Comparison of ENCODE assay signal across 8 cellular contexts in the genomic region with DNA sequence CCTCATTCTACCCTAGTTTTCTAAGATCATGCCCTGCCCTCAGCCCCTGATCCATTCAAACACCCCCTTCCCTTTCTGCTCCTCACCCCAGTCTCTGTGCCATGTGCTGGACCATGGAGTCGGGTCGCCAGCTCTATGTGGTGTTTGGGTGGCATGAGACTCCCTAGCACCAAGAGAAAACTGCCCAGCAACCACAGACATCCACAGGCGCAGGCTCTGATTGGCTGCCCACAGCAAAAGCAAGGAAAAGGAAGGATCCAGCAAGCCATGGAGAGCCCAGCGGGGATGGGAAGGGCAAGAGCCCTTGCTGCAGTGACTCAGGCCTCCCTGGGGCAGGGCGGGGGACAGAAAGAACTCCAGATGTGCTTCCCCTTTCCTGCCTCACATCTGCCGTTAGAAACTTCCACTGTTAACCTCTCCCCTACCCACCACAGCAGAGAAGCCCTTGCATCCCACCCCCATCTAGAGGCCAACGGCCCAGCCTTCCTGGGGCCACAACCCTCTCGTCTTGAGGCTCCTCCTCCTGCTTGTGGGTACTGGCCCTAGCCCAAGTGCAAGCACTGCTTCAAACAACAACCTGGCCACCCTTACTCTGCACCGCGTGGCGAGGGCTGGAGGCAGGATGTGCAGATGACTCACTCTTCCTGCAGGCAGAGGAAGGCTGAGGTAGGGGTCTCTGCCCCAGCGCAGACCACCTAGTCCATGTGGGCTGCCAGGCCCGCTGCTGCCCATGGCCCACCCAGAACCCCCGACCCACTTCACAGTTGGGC. TPM values are rescaled to one million over a fixed set of nuclear protein-coding genes. Genes with fewer than 3 reads are reported as not detected.
DNase-seq lines count a peak whose midpoint lies in the region; ATAC-seq and TF ChIP-seq lines count a peak whose summit lies in the region.

No MANE protein-coding gene starts in this region.

- no peaks in the 10 kb centered on the region for H3K9me3 ChIP-seq in duodenal mucosa (ENCODE audit: control insufficient read depth in 1 of 2, low read length in 2 of 2)
- H3K9me3 ChIP-seq in lung (ENCODE audit: control insufficient read depth in 2 of 2, insufficient read depth in 1 of 2, low read length in 1 of 2) = no peaks in the 10 kb centered on the region

- peaks cover 71 to 88% of the 10 kb centered on the region in 2 donors for H3K4me1 ChIP-seq in duodenal mucosa (ENCODE audit: control insufficient read depth in 1 of 2, insufficient read depth in 2 of 2, low read length in 2 of 2)
- H3K4me1 ChIP-seq in lung (ENCODE audit: control insufficient read depth in 2 of 2, insufficient read depth in 2 of 2, low read length in 2 of 2) = peaks cover 26 to 36% of the 10 kb centered on the region in 2 donors

- H3K4me3 ChIP-seq in duodenal mucosa (ENCODE audit: low read depth in 1 of 2, low read length in 2 of 2) = peak overlapping the region; percentile 27 to 48
- no peak overlapping the region for H3K4me3 ChIP-seq in lung

- TF ChIP-seq CTCF in lung (IDR thresholded peaks at IDR 0.05; ENCODE audit: control extremely low read depth, extremely low read depth) = no peak

- WGBS in lung, 2 donors = 4% methylated on average over 14 of the region's 14 CpGs

- DNase-seq in GDM1 (lab: John Stamatoyannopoulos, UW) (peak; percentile 94), NCI-H460 (ENCODE audit: extremely low read depth, low read depth) (peak; percentile 94), lung (ENCODE audit: low spot score) (peak; percentile 94)
- peak; percentile 84 to 88 for DNase-seq in activated CD4-positive, alpha-beta T cell treated with anti-CD3 and anti-CD28 coated beads, Interleukin-2, amount 50 U/mL, for 48 hours
- DNase-seq in stimulated activated CD8-positive, alpha-beta memory T cell treated with anti-CD3 and anti-CD28 coated beads, Interleukin-4, amount 100 ng/mL, for 24 hours (ENCODE audit: low read depth) = peak; percentile 73

- H3K27me3 ChIP-seq in duodenal mucosa (ENCODE audit: control insufficient read depth in 1 of 2, insufficient read depth in 2 of 2, low read length in 2 of 2) = no peaks in the 10 kb centered on the region
- no peaks in the 10 kb centered on the region for H3K27me3 ChIP-seq in lung (ENCODE audit: control insufficient read depth, insufficient read depth)

- H3K36me3 ChIP-seq in duodenal mucosa (ENCODE audit: control insufficient read depth in 1 of 2, insufficient read depth in 2 of 2, low read length in 2 of 2) (peaks cover 12 to 19% of the 10 kb centered on the region in 2 donors), lung (ENCODE audit: control insufficient read depth in 2 of 2, insufficient read depth in 2 of 2, low read length in 2 of 2) (peaks cover 10 to 12% of the 10 kb centered on the region in 2 donors)

- H3K27ac ChIP-seq in duodenal mucosa (ENCODE audit: low read depth, low read length) (peak overlapping the region; percentile 76), lung (ENCODE audit: low read depth in 1 of 2, low read length in 1 of 2) (peak overlapping the region; percentile 62 to 99)

- H3K9ac ChIP-seq in duodenal mucosa (ENCODE audit: low read depth in 1 of 2, low read length in 2 of 2) = peak overlapping the region; percentile 44 to 49

- ATAC-seq in HG02623 (IDR thresholded peaks at IDR 0.05; ENCODE audit: unreplicated experiment) = peak; percentile 30
- peak; percentile 63 for ATAC-seq in lung (ENCODE audit: insufficient read depth, low FRiP score)
- no peak for ATAC-seq in GM19328 (IDR thresholded peaks at IDR 0.05; ENCODE audit: unreplicated experiment)

RNA-seq across cellular contexts. Expression of a gene that starts 9.7 kb away (rescaled TPM):
- 80.2 and 86.0 TPM in 2 replicates for total RNA-seq in NCI-H460 (2014; rRNA removed; shearing (Covaris generic))
- polyA plus RNA-seq in NCI-H460 (2014; cell fraction: nucleus; rRNA removed) = 15.6 and 35.6 TPM in 2 replicates
- 100 to 1,000 TPM; 396 to 707 TPM for total RNA-seq in lung
- polyA plus RNA-seq in lung = 10 to 100 TPM; 66.5 to 79.9 TPM

RNA-seq across cellular contexts. Expression of a gene that starts 17.4 kb away (rescaled TPM):
- 2,030 and 2,160 TPM in 2 replicates for total RNA-seq in NCI-H460 (2014; rRNA removed; shearing (Covaris generic))
- polyA plus RNA-seq in NCI-H460 (2014; cell fraction: nucleus; rRNA removed) = 1,275 and 1,296 TPM in 2 replicates
- total RNA-seq in lung = 1,000 to 10,000 TPM in 1 of 2 donors, 100 to 1,000 TPM in 1; 941 to 1,160 TPM
- 1,000 to 10,000 TPM; 1,043 to 1,130 TPM for polyA plus RNA-seq in lung

RNA-seq across cellular contexts. Expression of a gene that starts 35.0 kb away (rescaled TPM):
- total RNA-seq in NCI-H460 (2014; rRNA removed; shearing (Covaris generic)) = 6.3 and 6.4 TPM in 2 replicates
- polyA plus RNA-seq in NCI-H460 (2014; cell fraction: nucleus; rRNA removed) = 25.6 and 30.6 TPM in 2 replicates
- total RNA-seq in lung = 10 to 100 TPM; 10.8 to 19.4 TPM
- 10 to 100 TPM; 15.2 to 21.9 TPM for polyA plus RNA-seq in lung

RNA-seq across cellular contexts. Expression of a gene that starts 45.4 kb away (rescaled TPM):
- total RNA-seq in NCI-H460 (2014; rRNA removed; shearing (Covaris generic)) = 67.7 and 79.0 TPM in 2 replicates
- 96.8 and 129 TPM in 2 replicates for polyA plus RNA-seq in NCI-H460 (2014; cell fraction: nucleus; rRNA removed)
- total RNA-seq in lung = 10 to 100 TPM; 53.7 to 74.4 TPM
- 10 to 100 TPM; 57.0 to 62.2 TPM for polyA plus RNA-seq in lung

RNA-seq across cellular contexts. Expression of a gene that starts 56.3 kb away (rescaled TPM):
- total RNA-seq in NCI-H460 (2014; rRNA removed; shearing (Covaris generic)) = 14.6 and 18.4 TPM in 2 replicates
- 90.0 and 162 TPM in 2 replicates for polyA plus RNA-seq in NCI-H460 (2014; cell fraction: nucleus; rRNA removed)
- total RNA-seq in lung = 10 to 100 TPM; 29.1 to 95.4 TPM
- polyA plus RNA-seq in lung = 10 to 100 TPM; 59.5 to 66.4 TPM
